In the genomic region with DNA sequence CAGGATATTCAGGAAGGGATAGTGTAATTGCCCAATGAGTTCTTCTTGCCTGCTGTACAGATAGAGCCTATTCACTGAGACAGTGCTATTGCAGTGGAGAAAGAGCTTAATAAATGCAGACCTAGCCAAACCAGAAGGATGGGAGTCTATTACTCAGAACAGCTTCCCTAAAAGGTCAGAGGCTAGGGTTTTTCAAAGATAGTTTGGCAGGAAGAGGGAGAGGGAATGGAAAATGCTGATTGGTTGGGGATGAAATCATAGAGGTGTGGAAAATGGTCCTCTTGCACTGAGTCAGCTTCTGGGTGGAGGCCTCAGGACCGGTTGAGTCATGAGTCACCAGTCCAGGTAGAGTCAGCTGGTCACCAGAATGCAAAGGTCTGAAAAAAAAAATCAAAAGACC, we compare ENCODE assay signal across 17 cellular contexts.
DNase-seq lines count a peak whose midpoint lies in the region; ATAC-seq, FAIRE-seq and TF ChIP-seq lines count a peak whose summit lies in the region.
"Had no signal": no experiment of that assay in that cellular context is flagged by ENCODE, and none has a peak within 500 bp of the region (broad histone marks: within the 10 kb centered on the region; RNA-seq: fewer than 3 reads in every experiment).

No MANE protein-coding gene starts in this region.

- H3K27me3 Mint-ChIP-seq in MCF 10A (ENCODE audit: insufficient read depth, unreplicated experiment), result no peaks in the 10 kb centered on the region
- H3K27me3 Mint-ChIP-seq in activated T-helper 2 cell treated with anti-CD3 and anti-CD28 coated beads, Interferon-gamma antibody, Interleukin-2, Interleukin-4, amounts not matched to agents 10 μg/mL and 5 μg/mL and 100 μg/mL, durations not matched to agents 14 hours and 24 hours and 36 hours (ENCODE audit: low read depth), result peaks cover 5% of the 10 kb centered on the region
- H3K27me3 Mint-ChIP-seq: stimulated activated memory B cell treated with anti-CD40 and anti-IgM and Interleukin-4, amounts not matched to agents 10 μg/mL and 1 μg/mL and 100 μg/mL, for 72 hours had no signal

- no peaks in the 10 kb centered on the region for H3K9me3 Mint-ChIP-seq in MCF 10A (ENCODE audit: unreplicated experiment)
- no peaks in the 10 kb centered on the region for H3K9me3 Mint-ChIP-seq in activated T-helper 2 cell treated with anti-CD3 and anti-CD28 coated beads, Interferon-gamma antibody, Interleukin-2, Interleukin-4, amounts not matched to agents 10 μg/mL and 5 μg/mL and 100 μg/mL, durations not matched to agents 14 hours and 24 hours and 36 hours

- intact Hi-C loops in MCF 10A (cut with micrococcal nuclease), result no loop called here
- intact Hi-C loops in breast epithelium (cut with DNase I; ENCODE audit: low total_unique reads), result no loop called here
- intact Hi-C loops in activated T-helper 2 cell treated with anti-CD3 and anti-CD28 coated beads, Interferon-gamma antibody, Interleukin-2, Interleukin-4, amounts not matched to agents 10 μg/mL and 5 μg/mL and 100 μg/mL, durations not matched to agents 14 hours and 24 hours and 36 hours (cut with micrococcal nuclease), result loop anchor here (1.0 kb wide), 1 partner anchor 26 kb away; no protein-coding TSS in a partner anchor

- no peaks in the 10 kb centered on the region for H3K27me3 ChIP-seq in breast epithelium

- FAIRE-seq in urothelium cell line (lab: Jason Lieb, UNC) (peak; percentile 44), GM12892 (lab: Jason Lieb, UNC) (no peak)
- FAIRE-seq: GM12891, GM19239, HTR-8/SVneo had no signal

- H3K36me3 Mint-ChIP-seq in MCF 10A (ENCODE audit: insufficient read depth, unreplicated experiment), result no peaks in the 10 kb centered on the region
- H3K36me3 Mint-ChIP-seq in activated T-helper 2 cell treated with anti-CD3 and anti-CD28 coated beads, Interferon-gamma antibody, Interleukin-2, Interleukin-4, amounts not matched to agents 10 μg/mL and 5 μg/mL and 100 μg/mL, durations not matched to agents 14 hours and 24 hours and 36 hours (ENCODE audit: low read depth), result no peaks in the 10 kb centered on the region
- H3K36me3 Mint-ChIP-seq: stimulated activated memory B cell treated with anti-CD40 and anti-IgM and Interleukin-4, amounts not matched to agents 10 μg/mL and 1 μg/mL and 100 μg/mL, for 72 hours had no signal

- H3K27ac Mint-ChIP-seq in MCF 10A (ENCODE audit: low read depth, unreplicated experiment), result peak overlapping the region; percentile 8
- H3K27ac Mint-ChIP-seq in activated T-helper 2 cell treated with anti-CD3 and anti-CD28 coated beads, Interferon-gamma antibody, Interleukin-2, Interleukin-4, amounts not matched to agents 10 μg/mL and 5 μg/mL and 100 μg/mL, durations not matched to agents 14 hours and 24 hours and 36 hours, result peak overlapping the region; percentile 42
- H3K27ac Mint-ChIP-seq: stimulated activated memory B cell treated with anti-CD40 and anti-IgM and Interleukin-4, amounts not matched to agents 10 μg/mL and 1 μg/mL and 100 μg/mL, for 72 hours had no signal

- BruUV-seq in MCF 10A (replicated peaks; lab: Mats Ljungman, UMichigan), result no TSS peak

- TF ChIP-seq POLR2A in breast epithelium (IDR thresholded peaks at IDR 0.05) (no peak), GM12892 (IDR thresholded peaks at IDR 0.05; ENCODE audit: low read depth, low read length) (no peak)

- no peaks in the 10 kb centered on the region for H3K36me3 ChIP-seq in breast epithelium

- H3K27ac ChIP-seq in breast epithelium, result no peak overlapping the region

- peaks cover 0 to 5% of the 10 kb centered on the region in 2 donors for H3K4me1 ChIP-seq in breast epithelium

- ATAC-seq in GM18520 (IDR thresholded peaks at IDR 0.05; ENCODE audit: unreplicated experiment), result no peak
- ATAC-seq: stimulated activated memory B cell treated with anti-CD40 and anti-IgM and Interleukin-4, amounts not matched to agents 10 μg/mL and 1 μg/mL and 100 μg/mL, for 72 hours had no signal

- no peaks in the 10 kb centered on the region for H3K9me3 ChIP-seq in breast epithelium

- H3K4me3 ChIP-seq in breast epithelium, result no peak overlapping the region
- H3K4me3 ChIP-seq: lung had no signal

- TF ChIP-seq CTCF in MCF 10A (IDR thresholded peaks at IDR 0.05; ENCODE audit: unreplicated experiment), result no peak
- no peak for TF ChIP-seq CTCF in breast epithelium (IDR thresholded peaks at IDR 0.05)

- H3K4me3 Mint-ChIP-seq in MCF 10A (ENCODE audit: unreplicated experiment), result no peak overlapping the region
- H3K4me3 Mint-ChIP-seq in activated T-helper 2 cell treated with anti-CD3 and anti-CD28 coated beads, Interferon-gamma antibody, Interleukin-2, Interleukin-4, amounts not matched to agents 10 μg/mL and 5 μg/mL and 100 μg/mL, durations not matched to agents 14 hours and 24 hours and 36 hours (ENCODE audit: low read depth), result no peak overlapping the region
- H3K4me3 Mint-ChIP-seq: stimulated activated memory B cell treated with anti-CD40 and anti-IgM and Interleukin-4, amounts not matched to agents 10 μg/mL and 1 μg/mL and 100 μg/mL, for 72 hours had no signal

- H3K4me1 Mint-ChIP-seq in MCF 10A (ENCODE audit: insufficient read depth, unreplicated experiment), result peaks cover 7% of the 10 kb centered on the region
- H3K4me1 Mint-ChIP-seq in activated T-helper 2 cell treated with anti-CD3 and anti-CD28 coated beads, Interferon-gamma antibody, Interleukin-2, Interleukin-4, amounts not matched to agents 10 μg/mL and 5 μg/mL and 100 μg/mL, durations not matched to agents 14 hours and 24 hours and 36 hours (ENCODE audit: low read depth), result peaks cover 21% of the 10 kb centered on the region
- H3K4me1 Mint-ChIP-seq: stimulated activated memory B cell treated with anti-CD40 and anti-IgM and Interleukin-4, amounts not matched to agents 10 μg/mL and 1 μg/mL and 100 μg/mL, for 72 hours had no signal

- DNase-seq in MCF 10A (ENCODE audit: unreplicated experiment) (peak; percentile 76), breast epithelium (ENCODE audit: low spot score in 2 of 2) (no peak), islet precursor cell (peak; percentile 87), urothelium cell line (ENCODE audit: low spot score) (peak; percentile 45), GM12892 (ENCODE audit: insufficient read length) (no peak)
- no peak for DNase-seq in activated T-helper 2 cell treated with anti-CD3 and anti-CD28 coated beads, Interferon-gamma antibody, Interleukin-2, Interleukin-4, amounts not matched to agents 10 μg/mL and 5 μg/mL and 100 μg/mL, durations not matched to agents 14 hours and 24 hours and 36 hours (ENCODE audit: low spot score)
- no peak for DNase-seq in activated CD4-positive, CD25-positive, alpha-beta regulatory T cell (lab: John Stamatoyannopoulos, UW)
- DNase-seq: hippocampal formation, NCI-H1092 treated with DMSO at 0.1 percent for 48 hours, NCI-H446, SHP77 treated with DMSO at 0.1 percent for 48 hours had no signal

- CTCF ChIA-PET in MCF 10A (lab: Yijun Ruan, JAX), result interaction anchor here (0.7 to 1.4 kb wide), 8 partner anchors 10 to 30 kb away, joined by 3 to 8 read pairs (median 3); no protein-coding TSS in a partner anchor

- POLR2A ChIA-PET in MCF 10A (lab: Yijun Ruan, JAX), result interaction anchor here (0.8 kb wide), 1 partner anchor 11 kb away, joined by 3 read pairs; no protein-coding TSS in a partner anchor

Comparison
In these comparisons a context has a peak if more than half of its experiments do, and no peak if none do; other contexts are left out.
1. DNase-seq: peak in MCF 10A (single experiment), islet precursor cell (single experiment) and urothelium cell line (single experiment); none in breast epithelium (0 of 2), activated T-helper 2 cell treated with anti-CD3 and anti-CD28 coated beads, Interferon-gamma antibody, Interleukin-2, Interleukin-4, amounts not matched to agents 10 μg/mL and 5 μg/mL and 100 μg/mL, durations not matched to agents 14 hours and 24 hours and 36 hours (single experiment), activated CD4-positive, CD25-positive, alpha-beta regulatory T cell (0 of 4) and GM12892 (single experiment).